25 cellular contexts compared by ENCODE assay signal in genomic region chr2:97348265-97348664, GRCh38.
DNase-seq lines count a peak whose midpoint lies in the region; ATAC-seq, FAIRE-seq and TF ChIP-seq lines count a peak whose summit lies in the region.
"Had no signal": no experiment of that assay in that cellular context is flagged by ENCODE, and none has a peak within 500 bp of the region (broad histone marks: within the 10 kb centered on the region; RNA-seq: fewer than 3 reads in every experiment).

No MANE protein-coding gene starts in this region.

- H3K4me3 ChIP-seq in H1 (ENCODE audit: extremely low read depth in 1 of 4, insufficient read depth in 2 of 4, low read depth in 3 of 4, low read length in 4 of 4) (no peak overlapping the region), kidney (ENCODE audit: low read length in 2 of 2) (no peak overlapping the region)

- no peak overlapping the region for H2BK5ac ChIP-seq in H1 (ENCODE audit: low read depth, low read length)

- WGBS in H1 (ENCODE audit: extremely low coverage in 1 of 2, insufficient coverage in 1 of 2, insufficient read length in 1 of 2, insufficient replicate concordance in 2 of 2, low coverage in 1 of 2, low lambda C conversion rate in 2 of 2, missing lambda C conversion rate in 1 of 2), 2 experiments = 85% methylated on average over 3 of the region's 3 CpGs; no CpG with 5 or more reads in 1 of the 2 experiments

- H3K18ac ChIP-seq in H1 (ENCODE audit: extremely low read depth, low read length) = no peak overlapping the region

- H3K79me2 ChIP-seq in H1 (ENCODE audit: control insufficient read depth in 1 of 2, insufficient read depth in 2 of 2, low read length in 2 of 2) = no peaks in the 10 kb centered on the region

- no peak overlapping the region for H2BK15ac ChIP-seq in H1 (ENCODE audit: low read length)

- no peak overlapping the region for H3K14ac ChIP-seq in H1 (ENCODE audit: insufficient read length)

- no peak overlapping the region for H3K4ac ChIP-seq in H1 (replicated peaks; ENCODE audit: insufficient read length, low read depth, low read length)

- no peak for TF ChIP-seq POLR2A in H1 (IDR thresholded peaks at IDR 0.05; ENCODE audit: control extremely low read depth in 1 of 2, low read depth in 2 of 2, low read length in 2 of 2)

- H2AK5ac ChIP-seq in H1 (ENCODE audit: low read depth, low read length) = no peak overlapping the region

- H4K20me1 ChIP-seq in H1 (replicated peaks in 1 of 2; ENCODE audit: control insufficient read depth in 1 of 2, insufficient read depth in 2 of 2, low read length in 2 of 2) = no peaks in the 10 kb centered on the region

- DNase-seq in activated CD8-positive, alpha-beta memory T cell treated with anti-CD3 and anti-CD28 coated beads, Interleukin-2, amount 50 U/mL, for 48 hours = peak; percentile 45
- no peak for DNase-seq in activated CD8-positive, alpha-beta memory T cell treated with anti-CD3 and anti-CD28 coated beads, Interleukin-2, amount 50 U/mL, for 4 hours
- DNase-seq in H1 (ENCODE audit: low read depth in 1 of 2, low spot score in 2 of 2) (peak in 1 of 2 experiments; percentile 49), kidney (peak; percentile 47), DMS114 treated with DMSO at 0.1 percent for 48 hours (lab: John Stamatoyannopoulos, UW; ENCODE audit: unreplicated experiment) (no peak)
- no peak for DNase-seq in activated effector memory CD4-positive, alpha-beta T cell treated with anti-CD3 and anti-CD28 coated beads, Interleukin-2, amount 50 U/mL, for 16 hours
- DNase-seq: 8988T; AML-193; C1 segment of cervical spinal cord; Calu3; CD8-positive, alpha-beta memory T cell; GF-D8; HFFc6; Karpas-422; NCI-H1417; NCI-H1694 treated with DMSO at 0.1 percent for 48 hours; NCI-H2081 treated with DMSO at 0.1 percent for 48 hours; NCI-H446 treated with DMSO at 0.1 percent for 48 hours; NCI-H526 treated with DMSO at 0.1 percent for 48 hours; OCI-M1 had no signal

- H3K56ac ChIP-seq in H1 (replicated peaks; ENCODE audit: insufficient read length, low read depth, low read length) = no peak overlapping the region

- H3K36me3 ChIP-seq in H1 (ENCODE audit: control insufficient read depth in 2 of 4, insufficient read depth in 4 of 4, low read length in 3 of 4) (no peaks in the 10 kb centered on the region), kidney (ENCODE audit: control insufficient read depth in 1 of 2, insufficient read depth in 2 of 2, low read length in 2 of 2) (no peaks in the 10 kb centered on the region)

- no peak overlapping the region for H3K9ac ChIP-seq in H1 (replicated peaks in 1 of 4; ENCODE audit: extremely low read depth in 1 of 4, low read depth in 3 of 4, low read length in 3 of 4)
- H3K9ac ChIP-seq in kidney (ENCODE audit: low read length in 2 of 2) = no peak overlapping the region

- H3K79me1 ChIP-seq in H1 (ENCODE audit: low read depth, low read length) = no peaks in the 10 kb centered on the region

- no peak for TF ChIP-seq EP300 in H1 (IDR thresholded peaks at IDR 0.05; ENCODE audit: borderline replicate concordance in 1 of 2, low read depth in 2 of 2, low read length in 2 of 2)

- ATAC-seq in GM21529 (IDR thresholded peaks at IDR 0.05; ENCODE audit: unreplicated experiment) = no peak
- ATAC-seq in HG03045 (IDR thresholded peaks at IDR 0.05; ENCODE audit: unreplicated experiment) = no peak
- ATAC-seq: Right ventricle myocardium inferior had no signal

- no peak for FAIRE-seq in H1 (lab: Jason Lieb, UNC)
- no peak for FAIRE-seq in kidney (lab: Jason Lieb, UNC)
- FAIRE-seq: GM19239, H54 had no signal

- H2BK120ac ChIP-seq in H1 (replicated peaks; ENCODE audit: low read depth, low read length) = no peak overlapping the region

- H3K23ac ChIP-seq in H1 (ENCODE audit: insufficient read length) = no peak overlapping the region

- peak overlapping the region; percentile 15; the same call in 1 of the 2 replicates for H2BK20ac ChIP-seq in H1 (ENCODE audit: low read length)

- H4K5ac ChIP-seq in H1 (ENCODE audit: insufficient read length, low read depth, low read length) = no peak overlapping the region

- no peaks in the 10 kb centered on the region for H3K23me2 ChIP-seq in H1 (ENCODE audit: low read depth, low read length)

- H2AFZ ChIP-seq in H1 (ENCODE audit: low read length) = 0 out of 2 replicates have a peak overlapping the region, but pooled peaks have one; percentile 25

- CTCF ChIA-PET in H1 (lab: Charles Lee; ENCODE audit: partially characterized antibody) = no interaction called here

- no peak for TF ChIP-seq CTCF in H1 (IDR thresholded peaks at IDR 0.05; ENCODE audit: control extremely low read depth in 1 of 3, insufficient read depth in 1 of 3, low read depth in 1 of 3, low read length in 3 of 3)
- no peak for TF ChIP-seq CTCF in kidney (IDR thresholded peaks at IDR 0.05; ENCODE audit: borderline replicate concordance, extremely low read depth, insufficient read depth)

- no peak overlapping the region for H2BK12ac ChIP-seq in H1 (ENCODE audit: low read depth, low read length)

- H3K27ac ChIP-seq in H1 (ENCODE audit: low read depth, low read length) = no peak overlapping the region
- H3K27ac ChIP-seq in kidney (ENCODE audit: low read depth in 2 of 2, low read length in 2 of 2) = no peak overlapping the region

- POLR2A ChIA-PET in H1 (lab: Charles Lee; ENCODE audit: partially characterized antibody) = interaction anchor here (1.2 to 1.4 kb wide), 2 partner anchors 12 to 316 kb away, joined by 3 to 5 read pairs; no protein-coding TSS in a partner anchor

- no peaks in the 10 kb centered on the region for H3K9me3 ChIP-seq in H1 (ENCODE audit: insufficient read depth in 2 of 2, low read depth in 1 of 2, low read length in 1 of 2)
- H3K9me3 ChIP-seq in kidney (ENCODE audit: control insufficient read depth in 1 of 2, low read length in 2 of 2) = no peaks in the 10 kb centered on the region

- no peak overlapping the region for H4K91ac ChIP-seq in H1 (replicated peaks; ENCODE audit: insufficient read length, low read length)

- H3K4me1 ChIP-seq in H1 (replicated peaks in 1 of 4; ENCODE audit: control insufficient read depth in 3 of 4, insufficient read depth in 4 of 4, low read length in 3 of 4) = peaks cover 0 to 3% (median 2%) of the 10 kb centered on the region in 4 experiments; a peak in 4 of 7 replicates
- H3K4me1 ChIP-seq in kidney (ENCODE audit: control insufficient read depth in 1 of 2, insufficient read depth in 1 of 2, low read depth in 1 of 2, low read length in 2 of 2) = no peaks in the 10 kb centered on the region

- no peaks in the 10 kb centered on the region for H3K27me3 ChIP-seq in H1 (replicated peaks in 1 of 4; ENCODE audit: control insufficient read depth in 3 of 4, extremely low read depth in 1 of 4, insufficient read depth in 3 of 4, low read length in 3 of 4)

- no peak overlapping the region; a peak in 1 of 4 replicates for H3K4me2 ChIP-seq in H1 (ENCODE audit: insufficient read depth in 1 of 2, low read depth in 2 of 2, low read length in 2 of 2)

- no peak overlapping the region for H4K8ac ChIP-seq in H1 (ENCODE audit: extremely low read depth, insufficient read depth, low read length)

- TF ChIP-seq RAD21 in H1 (IDR thresholded peaks at IDR 0.05 in 1 of 2, conservative IDR thresholded peaks at IDR 0.05 in 1 of 2; ENCODE audit: low read depth in 2 of 2, low read length in 2 of 2) = no peak

- intact Hi-C loops in kidney (cut with DNase I) = no loop called here

TF ChIP-seq in H1, 55 proteins besides CTCF, POLR2A, EP300 and RAD21:
- TF ChIP-seq E2F6 (IDR thresholded peaks at IDR 0.05) = peak; percentile 39
- peak; percentile 74 for TF ChIP-seq MAX (IDR thresholded peaks at IDR 0.05)
- no peak for TF ChIP-seq ATF2 (IDR thresholded peaks at IDR 0.05; ENCODE audit: low read length)

Comparison
In these comparisons a context has a peak if more than half of its experiments do, and no peak if none do; other contexts are left out.
1. DNase-seq: peak in activated CD8-positive, alpha-beta memory T cell treated with anti-CD3 and anti-CD28 coated beads, Interleukin-2, amount 50 U/mL, for 48 hours (single experiment) and kidney (single experiment); none in activated CD8-positive, alpha-beta memory T cell treated with anti-CD3 and anti-CD28 coated beads, Interleukin-2, amount 50 U/mL, for 4 hours (single experiment), activated effector memory CD4-positive, alpha-beta T cell treated with anti-CD3 and anti-CD28 coated beads, Interleukin-2, amount 50 U/mL, for 16 hours (single experiment) and DMS114 treated with DMSO at 0.1 percent for 48 hours (single experiment).